ENCODE assay signal across 8 cellular contexts in the genomic region with DNA sequence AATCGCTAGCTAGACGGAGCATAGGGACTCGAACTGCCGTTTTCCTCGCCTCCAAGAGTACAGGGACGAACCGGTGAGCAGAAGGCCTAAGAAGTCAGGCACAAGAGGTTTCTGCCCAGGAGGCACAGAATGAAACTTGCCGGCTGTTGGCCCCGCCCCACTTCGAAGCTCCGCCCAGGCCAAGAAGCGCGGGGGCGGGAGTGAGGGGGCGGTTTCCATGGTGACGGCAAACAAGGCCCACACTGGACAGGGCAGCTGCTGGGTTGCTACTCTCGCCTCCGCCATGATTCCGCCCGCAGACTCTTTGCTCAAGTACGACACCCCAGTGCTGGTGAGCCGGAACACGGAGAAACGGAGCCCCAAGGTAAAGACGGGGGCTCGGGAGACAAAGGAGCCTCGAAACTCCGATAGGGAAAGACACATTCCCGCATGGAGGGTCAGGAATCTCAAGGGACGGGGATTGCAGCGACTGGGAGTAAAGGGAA. TPM values are rescaled to one million over a fixed set of nuclear protein-coding genes. Genes with fewer than 3 reads are reported as not detected.
DNase-seq lines count a peak whose midpoint lies in the region; ATAC-seq and TF ChIP-seq lines count a peak whose summit lies in the region.

Gene DNALI1, plus strand, starts transcription at position 229 of the 485 bp plus-strand sequence. Its CDS starts 55 bp downstream, at position 284.

- peaks cover 0 to 19% of the 10 kb centered on the region in 2 donors for H3K36me3 ChIP-seq in muscle layer of duodenum (ENCODE audit: control insufficient read depth in 1 of 2, insufficient read depth in 2 of 2, low read length in 2 of 2)

- H3K4me1 Mint-ChIP-seq in activated CD8-positive, alpha-beta T cell treated with anti-CD3 and anti-CD28 coated beads, Interleukin-2, amount 10 ng/mL, durations not matched to agents 7 days and 5 days (ENCODE audit: low read depth), result peaks cover 39% of the 10 kb centered on the region

- no peak for ATAC-seq in activated CD8-positive, alpha-beta T cell treated with anti-CD3 and anti-CD28 coated beads, Interleukin-2, amount 10 ng/mL, durations not matched to agents 7 days and 5 days
- ATAC-seq in foreskin keratinocyte (peak; percentile 68), GM21515 (IDR thresholded peaks at IDR 0.05; ENCODE audit: unreplicated experiment) (no peak), GM21825 (IDR thresholded peaks at IDR 0.05; ENCODE audit: unreplicated experiment) (no peak)

- CTCF ChIA-PET in activated CD8-positive, alpha-beta T cell treated with anti-CD3 and anti-CD28 coated beads, Interleukin-2, amount 10 ng/mL, durations not matched to agents 7 days and 5 days (lab: Charles Lee), result interaction anchor here (0.9 to 2.0 kb wide), 3 partner anchors 42 to 303 kb away, joined by 3 to 6 read pairs (median 5); partner anchors contain the start of gene MEAF6

- H3K4me3 Mint-ChIP-seq in activated CD8-positive, alpha-beta T cell treated with anti-CD3 and anti-CD28 coated beads, Interleukin-2, amount 10 ng/mL, durations not matched to agents 7 days and 5 days, result no peak within 1 kb of the TSS

- H3K27ac ChIP-seq in foreskin keratinocyte, result no peak within 1 kb of the TSS
- H3K27ac ChIP-seq in muscle layer of duodenum (ENCODE audit: low read length), result peak within 1 kb of the TSS; percentile 33

- peaks cover 2% of the 10 kb centered on the region for H3K27me3 Mint-ChIP-seq in activated CD8-positive, alpha-beta T cell treated with anti-CD3 and anti-CD28 coated beads, Interleukin-2, amount 10 ng/mL, durations not matched to agents 7 days and 5 days (ENCODE audit: low read depth)

- H3K4me1 ChIP-seq in foreskin keratinocyte (peaks cover 5% of the 10 kb centered on the region), muscle layer of duodenum (ENCODE audit: control insufficient read depth in 1 of 2, insufficient read depth in 2 of 2, low read length in 2 of 2) (peaks cover 11 to 34% of the 10 kb centered on the region in 2 donors)

- peaks cover 16% of the 10 kb centered on the region for H3K36me3 Mint-ChIP-seq in activated CD8-positive, alpha-beta T cell treated with anti-CD3 and anti-CD28 coated beads, Interleukin-2, amount 10 ng/mL, durations not matched to agents 7 days and 5 days (ENCODE audit: low read depth)

- H3K9me3 ChIP-seq in muscle layer of duodenum (ENCODE audit: control insufficient read depth in 1 of 2, low read length in 2 of 2), result no peaks in the 10 kb centered on the region

- H3K4me3 ChIP-seq in muscle layer of duodenum (ENCODE audit: low read depth in 1 of 2, low read length in 2 of 2), result peak within 1 kb of the TSS; percentile 49 to 63

- POLR2A ChIA-PET in activated CD8-positive, alpha-beta T cell treated with anti-CD3 and anti-CD28 coated beads, Interleukin-2, amount 10 ng/mL, durations not matched to agents 7 days and 5 days (lab: Charles Lee), result interaction anchor here (0.7 to 1.5 kb wide), 2 partner anchors 39 to 136 kb away, joined by 3 to 4 read pairs; no protein-coding TSS in a partner anchor

- H3K9me3 Mint-ChIP-seq in activated CD8-positive, alpha-beta T cell treated with anti-CD3 and anti-CD28 coated beads, Interleukin-2, amount 10 ng/mL, durations not matched to agents 7 days and 5 days (ENCODE audit: insufficient read depth), result no peaks in the 10 kb centered on the region

- TF ChIP-seq CTCF in foreskin keratinocyte (conservative IDR thresholded peaks at IDR 0.05), result no peak

- DNase-seq in EH (ENCODE audit: low read depth), result peak; percentile 90
- peak; percentile 80 for DNase-seq in NCI-H128 (lab: John Stamatoyannopoulos, UW; ENCODE audit: unreplicated experiment)
- peak; percentile 52 for DNase-seq in activated CD8-positive, alpha-beta T cell treated with anti-CD3 and anti-CD28 coated beads, Interleukin-2, amount 10 ng/mL, durations not matched to agents 7 days and 5 days
- DNase-seq in foreskin keratinocyte, result peak in 1 of 2 donors; percentile 52
- DNase-seq in GDM1 (lab: John Stamatoyannopoulos, UW), result no peak

- H3K27ac Mint-ChIP-seq in activated CD8-positive, alpha-beta T cell treated with anti-CD3 and anti-CD28 coated beads, Interleukin-2, amount 10 ng/mL, durations not matched to agents 7 days and 5 days, result no peak within 1 kb of the TSS

- H3K27me3 ChIP-seq in foreskin keratinocyte (no peaks in the 10 kb centered on the region), muscle layer of duodenum (ENCODE audit: low read depth, low read length) (no peaks in the 10 kb centered on the region)

RNA-seq across cellular contexts. Expression of gene DNALI1, which starts in this region (rescaled TPM):
- not detected for total RNA-seq in activated CD8-positive, alpha-beta T cell treated with anti-CD3 and anti-CD28 coated beads, Interleukin-2, amount 10 ng/mL, durations not matched to agents 7 days and 5 days
- 0.71 and 0.78 TPM in 2 replicates for total RNA-seq in foreskin keratinocyte
- 0.77 and 1.5 TPM in 2 replicates for polyA plus RNA-seq in foreskin keratinocyte

Comparison
In these comparisons a context has a peak if more than half of its experiments do, and no peak if none do; other contexts are left out.
1. Peak in DNase-seq in activated CD8-positive, alpha-beta T cell treated with anti-CD3 and anti-CD28 coated beads, Interleukin-2, amount 10 ng/mL, durations not matched to agents 7 days and 5 days; RNA of the gene not detected or under 1 TPM.